ENCODE assay signal across 18 cellular contexts in the genomic region with DNA sequence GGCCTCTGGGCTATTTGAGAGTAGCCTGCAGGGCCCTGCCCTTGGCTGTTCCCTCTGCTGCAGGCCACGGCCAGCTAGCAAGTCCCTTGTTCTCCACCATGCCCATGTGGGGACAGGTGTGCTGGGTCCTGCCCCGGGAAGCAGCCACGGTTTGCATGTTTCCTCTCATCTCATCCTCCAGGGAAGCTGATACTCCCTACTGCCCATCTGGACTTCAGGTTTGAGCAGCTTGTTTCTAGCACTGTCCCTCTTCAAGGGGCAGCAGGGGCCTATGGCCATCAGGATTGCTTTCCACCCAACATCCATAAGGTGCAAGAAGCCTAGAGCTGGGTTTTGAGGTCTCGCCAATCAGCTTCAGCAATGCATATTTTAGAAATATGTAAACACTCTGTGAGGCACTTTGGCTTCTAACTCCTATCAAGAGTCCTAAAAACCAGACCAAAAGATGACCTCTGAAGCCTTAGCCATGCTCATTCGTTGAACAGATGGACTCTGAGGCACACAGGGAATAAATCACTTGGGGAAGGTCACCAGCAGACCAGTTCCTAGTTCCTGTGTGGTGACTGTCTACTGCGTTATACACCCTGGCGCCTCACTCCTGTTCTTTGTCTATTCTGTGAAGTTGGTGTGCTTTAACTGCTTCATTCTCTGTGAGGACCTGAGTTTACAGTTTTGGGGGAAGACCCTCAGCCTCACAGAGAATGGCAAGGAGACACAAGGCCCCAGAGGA.
"Had no signal": no experiment of that assay in that cellular context is flagged by ENCODE, and none has a peak within 500 bp of the region (broad histone marks: within the 10 kb centered on the region; RNA-seq: fewer than 3 reads in every experiment).

No MANE protein-coding gene starts in this region.

- H3K27me3 ChIP-seq: ascending aorta, hepatocyte, tibial artery, uterus had no signal

- H3K4me3 ChIP-seq: ascending aorta, hepatocyte, tibial artery, uterus had no signal

- H3K4me1 Mint-ChIP-seq: activated B cell treated with CpG ODN at 0.5 μM for 24 hours; activated naive CD4-positive, alpha-beta T cell treated with anti-CD3 and anti-CD28 coated beads, Interleukin-2, amount 50 U/mL, for 24 hours; naive thymus-derived CD8-positive, alpha-beta T cell; T-cell had no signal

- H3K27me3 Mint-ChIP-seq: activated CD8-positive, alpha-beta T cell treated with anti-CD3 and anti-CD28 coated beads for 36 hours had no signal

- H3K27ac ChIP-seq: ascending aorta, hepatocyte, neutrophil, parathyroid adenoma, tibial artery, uterus had no signal

- H3K9ac ChIP-seq: parathyroid adenoma had no signal

- H3K9me3 Mint-ChIP-seq: activated B cell treated with CpG ODN at 0.5 μM for 24 hours; activated CD8-positive, alpha-beta T cell treated with anti-CD3 and anti-CD28 coated beads for 36 hours; T-cell had no signal

- H3K4me3 Mint-ChIP-seq: activated B cell treated with CpG ODN at 0.5 μM for 24 hours; activated CD8-positive, alpha-beta T cell treated with anti-CD3 and anti-CD28 coated beads for 36 hours; activated naive CD4-positive, alpha-beta T cell treated with anti-CD3 and anti-CD28 coated beads, Interleukin-2, amount 50 U/mL, for 24 hours; naive thymus-derived CD8-positive, alpha-beta T cell; T-cell had no signal

- H3K36me3 Mint-ChIP-seq: activated naive CD4-positive, alpha-beta T cell treated with anti-CD3 and anti-CD28 coated beads, Interleukin-2, amount 50 U/mL, for 24 hours; naive thymus-derived CD8-positive, alpha-beta T cell; T-cell had no signal

- H2AFZ ChIP-seq: hepatocyte, parathyroid adenoma had no signal

- H3K27ac Mint-ChIP-seq: activated B cell treated with CpG ODN at 0.5 μM for 24 hours; activated CD8-positive, alpha-beta T cell treated with anti-CD3 and anti-CD28 coated beads for 36 hours; activated naive CD4-positive, alpha-beta T cell treated with anti-CD3 and anti-CD28 coated beads, Interleukin-2, amount 50 U/mL, for 24 hours; naive thymus-derived CD8-positive, alpha-beta T cell; T-cell had no signal

- DNase-seq: activated B cell treated with CpG ODN at 0.5 μM for 24 hours; activated CD4-positive, alpha-beta T cell treated with anti-CD3 and anti-CD28 coated beads for 48 hours; activated CD8-positive, alpha-beta T cell treated with anti-CD3 and anti-CD28 coated beads for 36 hours; activated gamma-delta T cell; effector CD4-positive, alpha-beta T cell; naive thymus-derived CD8-positive, alpha-beta T cell; stimulated activated CD4-positive, alpha-beta T cell treated with anti-CD3 and anti-CD28 coated beads, Interleukin-12 subunit alpha, Interleukin-12 subunit beta, amount 100 ng/mL, for 4 hours; stimulated activated CD4-positive, alpha-beta T cell treated with anti-CD3 and anti-CD28 coated beads, Interleukin-1b, Interleukin-23, amount 100 ng/mL, for 48 hours; stimulated activated naive CD4-positive, alpha-beta T cell treated with Interleukin-2 at 50 U/mL for 16 hours; substantia nigra; T-cell; uterus had no signal

- H3K4me1 ChIP-seq: ascending aorta, parathyroid adenoma, tibial artery, uterus had no signal

- H3K9me3 ChIP-seq: ascending aorta, neutrophil, tibial artery, uterus had no signal

- ATAC-seq: activated CD8-positive, alpha-beta T cell treated with anti-CD3 and anti-CD28 coated beads for 36 hours; naive thymus-derived CD8-positive, alpha-beta T cell; T-cell had no signal

- H3K36me3 ChIP-seq: ascending aorta, neutrophil, tibial artery, uterus had no signal

- H3K4me2 ChIP-seq: hepatocyte had no signal
